9 cellular contexts compared by ENCODE assay signal in genomic region chr19:12965812-12966135, GRCh38. TPM values are rescaled to one million over a fixed set of nuclear protein-coding genes. Genes with fewer than 3 reads are reported as not detected.
DNase-seq lines count a peak whose midpoint lies in the region; ATAC-seq and TF ChIP-seq lines count a peak whose summit lies in the region.
"Had no signal": no experiment of that assay in that cellular context is flagged by ENCODE, and none has a peak within 500 bp of the region (broad histone marks: within the 10 kb centered on the region; RNA-seq: fewer than 3 reads in every experiment).

No MANE protein-coding gene starts in this region.

- H3K27me3 ChIP-seq in stomach: no peaks in the 10 kb centered on the region

- no peaks in the 10 kb centered on the region for H3K36me3 ChIP-seq in stomach

- H3K4me3 Mint-ChIP-seq in activated T-cell treated with anti-CD3 and anti-CD28 coated beads, Interleukin-2, amount 50 U/mL, for 24 hours: peak overlapping the region; percentile 76
- peak overlapping the region; percentile 91 for H3K4me3 Mint-ChIP-seq in activated CD8-positive, alpha-beta T cell treated with anti-CD3 and anti-CD28 coated beads, Interleukin-2, amount 10 ng/mL, durations not matched to agents 7 days and 5 days
- H3K4me3 Mint-ChIP-seq in immature natural killer cell: peak overlapping the region; percentile 40 to 70 (median 65)

- CTCF ChIA-PET in activated CD8-positive, alpha-beta T cell treated with anti-CD3 and anti-CD28 coated beads, Interleukin-2, amount 10 ng/mL, durations not matched to agents 7 days and 5 days (lab: Charles Lee): interaction anchor here (0.6 to 7.2 kb wide), 81 partner anchors 9 to 783 kb away, joined by 3 to 121 read pairs (median 5); partner anchors contain the start of genes CALR, DNASE2, FARSA and GADD45GIP1

- in situ Hi-C loops in G401 (cut with HindIII; ENCODE audit: low sequenced_read_pairs): no loop called here

- H3K4me1 Mint-ChIP-seq in activated T-cell treated with anti-CD3 and anti-CD28 coated beads, Interleukin-2, amount 50 U/mL, for 24 hours (ENCODE audit: low read depth): peaks cover 15% of the 10 kb centered on the region
- peaks cover 7% of the 10 kb centered on the region for H3K4me1 Mint-ChIP-seq in activated CD8-positive, alpha-beta T cell treated with anti-CD3 and anti-CD28 coated beads, Interleukin-2, amount 10 ng/mL, durations not matched to agents 7 days and 5 days (ENCODE audit: low read depth)
- H3K4me1 Mint-ChIP-seq in immature natural killer cell: peaks cover 6 to 11% of the 10 kb centered on the region in 2 donors

- TF ChIP-seq EP300 in stomach (IDR thresholded peaks at IDR 0.05): no peak

- H3K27ac ChIP-seq in stomach: peak overlapping the region; percentile 66 to 77 (median 75)

- peak overlapping the region; percentile 43 to 50 (median 47) for H3K4me3 ChIP-seq in stomach

- no peaks in the 10 kb centered on the region for H3K27me3 Mint-ChIP-seq in activated T-cell treated with anti-CD3 and anti-CD28 coated beads, Interleukin-2, amount 50 U/mL, for 24 hours
- H3K27me3 Mint-ChIP-seq in activated CD8-positive, alpha-beta T cell treated with anti-CD3 and anti-CD28 coated beads, Interleukin-2, amount 10 ng/mL, durations not matched to agents 7 days and 5 days (ENCODE audit: low read depth): no peaks in the 10 kb centered on the region
- H3K27me3 Mint-ChIP-seq in immature natural killer cell (ENCODE audit: low read depth in 3 of 3): peaks cover 0 to 4% (median 0%) of the 10 kb centered on the region in 3 donors

- ATAC-seq in activated CD8-positive, alpha-beta T cell treated with anti-CD3 and anti-CD28 coated beads, Interleukin-2, amount 10 ng/mL, durations not matched to agents 7 days and 5 days: no peak
- ATAC-seq in GM18517 (IDR thresholded peaks at IDR 0.05; ENCODE audit: unreplicated experiment): no peak

- no peak overlapping the region for H3K27ac Mint-ChIP-seq in activated T-cell treated with anti-CD3 and anti-CD28 coated beads, Interleukin-2, amount 50 U/mL, for 24 hours
- H3K27ac Mint-ChIP-seq in activated CD8-positive, alpha-beta T cell treated with anti-CD3 and anti-CD28 coated beads, Interleukin-2, amount 10 ng/mL, durations not matched to agents 7 days and 5 days: no peak overlapping the region
- peak overlapping the region in 2 of 6 donors; percentile 81 to 83 for H3K27ac Mint-ChIP-seq in immature natural killer cell

- no peaks in the 10 kb centered on the region for H3K9me3 Mint-ChIP-seq in activated T-cell treated with anti-CD3 and anti-CD28 coated beads, Interleukin-2, amount 50 U/mL, for 24 hours
- no peaks in the 10 kb centered on the region for H3K9me3 Mint-ChIP-seq in activated CD8-positive, alpha-beta T cell treated with anti-CD3 and anti-CD28 coated beads, Interleukin-2, amount 10 ng/mL, durations not matched to agents 7 days and 5 days (ENCODE audit: insufficient read depth)
- no peaks in the 10 kb centered on the region for H3K9me3 Mint-ChIP-seq in immature natural killer cell

- TF ChIP-seq CTCF in stomach (IDR thresholded peaks at IDR 0.05): no peak

- TF ChIP-seq POLR2A in stomach (IDR thresholded peaks at IDR 0.05): no peak

- intact Hi-C loops in stomach (cut with DNase I; ENCODE audit: low total_unique reads): no loop called here

- H3K4me1 ChIP-seq in stomach: peaks cover 6 to 20% (median 18%) of the 10 kb centered on the region in 4 donors

- no peaks in the 10 kb centered on the region for H3K36me3 Mint-ChIP-seq in activated T-cell treated with anti-CD3 and anti-CD28 coated beads, Interleukin-2, amount 50 U/mL, for 24 hours (ENCODE audit: low read depth)
- H3K36me3 Mint-ChIP-seq in activated CD8-positive, alpha-beta T cell treated with anti-CD3 and anti-CD28 coated beads, Interleukin-2, amount 10 ng/mL, durations not matched to agents 7 days and 5 days (ENCODE audit: low read depth): no peaks in the 10 kb centered on the region
- H3K36me3 Mint-ChIP-seq in immature natural killer cell: no peaks in the 10 kb centered on the region

- no peaks in the 10 kb centered on the region for H3K9me3 ChIP-seq in stomach

- 38 to 48% (median 42%) methylated on average over 8 of the region's 8 CpGs for WGBS in stomach, 5 donors

- no peak for DNase-seq in activated T-cell treated with anti-CD3 and anti-CD28 coated beads, Interleukin-2, amount 50 U/mL, for 24 hours
- DNase-seq in activated T-cell treated with anti-CD3 and anti-CD28 coated beads, Interleukin-2, amount 50 U/mL, for 48 hours: no peak
- DNase-seq in activated CD8-positive, alpha-beta T cell treated with anti-CD3 and anti-CD28 coated beads, Interleukin-2, amount 10 ng/mL, durations not matched to agents 7 days and 5 days: no peak
- DNase-seq in immature natural killer cell (no peak), stomach (no peak), NCI-H128 (lab: John Stamatoyannopoulos, UW; ENCODE audit: unreplicated experiment) (no peak), G401 (ENCODE audit: low spot score) (no peak)
- DNase-seq: cortex of kidney had no signal

- POLR2A ChIA-PET in activated CD8-positive, alpha-beta T cell treated with anti-CD3 and anti-CD28 coated beads, Interleukin-2, amount 10 ng/mL, durations not matched to agents 7 days and 5 days (lab: Charles Lee): interaction anchor here (0.6 to 1.1 kb wide), 7 partner anchors 20 to 128 kb away, joined by 3 to 5 read pairs (median 3); no protein-coding TSS in a partner anchor

RNA-seq across cellular contexts. Expression of gene DAND5, which starts 3.6 kb away (rescaled TPM):
- total RNA-seq in activated CD8-positive, alpha-beta T cell treated with anti-CD3 and anti-CD28 coated beads, Interleukin-2, amount 10 ng/mL, durations not matched to agents 7 days and 5 days: under 1 TPM; 0.21 to 0.34 TPM
- polyA plus RNA-seq in immature natural killer cell (not detected), stomach (under 1 TPM in 2 of 3 donors, not detected in 1; 0.12 to 0.13 TPM)
- under 1 TPM in 1 of 5 donors, not detected in 4; 0.58 TPM for total RNA-seq in stomach
- 0.18 TPM in 1 of 2 replicates, not detected in the other for total RNA-seq in G401 (2014; rRNA removed; shearing (Covaris generic))

RNA-seq across cellular contexts. Expression of gene GADD45GIP1, which starts 8.8 kb away (rescaled TPM):
- total RNA-seq in activated CD8-positive, alpha-beta T cell treated with anti-CD3 and anti-CD28 coated beads, Interleukin-2, amount 10 ng/mL, durations not matched to agents 7 days and 5 days: 10 to 100 TPM; 23.4 to 25.4 TPM
- polyA plus RNA-seq in immature natural killer cell (10 to 100 TPM; 37.4 to 69.1 (median 56.8) TPM), stomach (10 to 100 TPM; 59.0 to 75.4 (median 61.8) TPM)
- 10 to 100 TPM in 4 of 5 donors, 1 to 10 TPM in 1; 1.8 to 93.3 (median 25.9) TPM for total RNA-seq in stomach
- total RNA-seq in G401 (2014; rRNA removed; shearing (Covaris generic)): 79.7 and 124 TPM in 2 replicates

RNA-seq across cellular contexts. Expression of gene RAD23A, which starts 20.1 kb away (rescaled TPM):
- 100 to 1,000 TPM; 138 to 140 TPM for total RNA-seq in activated CD8-positive, alpha-beta T cell treated with anti-CD3 and anti-CD28 coated beads, Interleukin-2, amount 10 ng/mL, durations not matched to agents 7 days and 5 days
- 100 to 1,000 TPM in 1 of 3 donors, 10 to 100 TPM in 2; 68.9 to 121 (median 69.4) TPM for polyA plus RNA-seq in immature natural killer cell
- total RNA-seq in stomach: 100 to 1,000 TPM in 3 of 5 donors, 10 to 100 TPM in 2; 44.1 to 144 (median 103) TPM
- 100 to 1,000 TPM; 101 to 141 (median 106) TPM for polyA plus RNA-seq in stomach
- 76.4 and 88.8 TPM in 2 replicates for total RNA-seq in G401 (2014; rRNA removed; shearing (Covaris generic))

RNA-seq across cellular contexts. Expression of gene CALR, which starts 27.4 kb away (rescaled TPM):
- total RNA-seq in activated CD8-positive, alpha-beta T cell treated with anti-CD3 and anti-CD28 coated beads, Interleukin-2, amount 10 ng/mL, durations not matched to agents 7 days and 5 days: 100 to 1,000 TPM; 875 to 886 TPM
- polyA plus RNA-seq in immature natural killer cell (100 to 1,000 TPM; 125 to 301 (median 238) TPM), stomach (100 to 1,000 TPM in 2 of 3 donors, 10 to 100 TPM in 1; 71.2 to 236 (median 158) TPM)
- 100 to 1,000 TPM; 337 to 947 (median 504) TPM for total RNA-seq in stomach
- total RNA-seq in G401 (2014; rRNA removed; shearing (Covaris generic)): 1,471 and 1,755 TPM in 2 replicates

RNA-seq across cellular contexts. Expression of gene NFIX, which starts 29.5 kb away (rescaled TPM):
- total RNA-seq in activated CD8-positive, alpha-beta T cell treated with anti-CD3 and anti-CD28 coated beads, Interleukin-2, amount 10 ng/mL, durations not matched to agents 7 days and 5 days: 1 to 10 TPM in 1 of 2 experiments, under 1 TPM in 1; 0.40 to 1.4 TPM
- polyA plus RNA-seq in immature natural killer cell (under 1 TPM in 1 of 3 donors, not detected in 2; 0.49 TPM), stomach (10 to 100 TPM; 11.5 to 45.0 (median 30.2) TPM)
- 100 to 1,000 TPM in 1 of 5 donors, 10 to 100 TPM in 4; 14.0 to 183 (median 63.3) TPM for total RNA-seq in stomach
- 0.86 and 3.6 TPM in 2 replicates for total RNA-seq in G401 (2014; rRNA removed; shearing (Covaris generic))
